10 cellular contexts compared by ENCODE assay signal in genomic region chr5:149310947-149311675, GRCh38. TPM values are rescaled to one million over a fixed set of nuclear protein-coding genes. Genes with fewer than 3 reads are reported as not detected.
A peak's percentile ranks its signal among the peaks of the same experiment; 100 is the strongest.
DNase-seq lines count a peak whose midpoint lies in the region; ATAC-seq and TF ChIP-seq lines count a peak whose summit lies in the region.
"Had no signal": no experiment of that assay in that cellular context is flagged by ENCODE, and none has a peak within 500 bp of the region (broad histone marks: within the 10 kb centered on the region; RNA-seq: fewer than 3 reads in every experiment).

No MANE protein-coding gene starts in this region.

- TF ChIP-seq CTCF in astrocyte of the spinal cord (IDR thresholded peaks at IDR 0.05; ENCODE audit: low read depth, low read length) (no peak), mesothelial cell of epicardium (IDR thresholded peaks at IDR 0.05; ENCODE audit: unreplicated experiment) (no peak)

- H3K4me3 ChIP-seq in Jurkat, Clone E6-1 (ENCODE audit: low read length), result no peak overlapping the region
- H3K4me3 ChIP-seq in astrocyte of the spinal cord (ENCODE audit: low read depth, low read length), result no peak overlapping the region
- H3K4me3 ChIP-seq: thoracic aorta had no signal

- peaks cover 4% of the 10 kb centered on the region for H3K4me1 Mint-ChIP-seq in mesothelial cell of epicardium

- no peak overlapping the region for H3K27ac Mint-ChIP-seq in mesothelial cell of epicardium

- H3K36me3 Mint-ChIP-seq in mesothelial cell of epicardium, result no peaks in the 10 kb centered on the region

- no peak for ATAC-seq in HG02981 (IDR thresholded peaks at IDR 0.05; ENCODE audit: unreplicated experiment)
- ATAC-seq in HG03439 (IDR thresholded peaks at IDR 0.05; ENCODE audit: unreplicated experiment), result no peak

- H3K9me3 Mint-ChIP-seq in mesothelial cell of epicardium, result no peaks in the 10 kb centered on the region

- DNase-seq in AG08396 (ENCODE audit: low spot score) (peak; percentile 41), astrocyte of the spinal cord (ENCODE audit: low read depth, low spot score) (peak; percentile 47), iPS-NIHi11 (ENCODE audit: low spot score) (peak; percentile 41), Ammon's horn (ENCODE audit: low spot score) (no peak), mesothelial cell of epicardium (ENCODE audit: low spot score in 2 of 2, unreplicated experiment in 2 of 2) (no peak)
- DNase-seq in Jurkat, Clone E6-1 (ENCODE audit: low read depth, low spot score), result peak; percentile 43
- DNase-seq: caudate nucleus had no signal

- H3K27me3 Mint-ChIP-seq in mesothelial cell of epicardium (ENCODE audit: low read depth), result no peaks in the 10 kb centered on the region

- in situ Hi-C loops in astrocyte of the spinal cord (cut with HindIII; ENCODE audit: low sequenced_read_pairs), result no loop called here

- no peak overlapping the region for H3K4me3 Mint-ChIP-seq in mesothelial cell of epicardium

RNA-seq across cellular contexts. Expression of gene GRPEL2, which starts 34.2 kb away (rescaled TPM):
- polyA plus RNA-seq in Jurkat, Clone E6-1 (2012; ENCODE audit: insufficient read depth, insufficient read length), result 7.7 TPM
- total RNA-seq in mesothelial cell of epicardium, result 13.9 to 15.4 TPM (median 14.9 TPM) in 3 replicates

RNA-seq across cellular contexts. Expression of gene AFAP1L1, which starts 39.5 kb away (rescaled TPM):
- polyA plus RNA-seq in Jurkat, Clone E6-1 (2012; ENCODE audit: insufficient read depth, insufficient read length), result not detected
- 0.22 to 0.63 TPM (median 0.36 TPM) in 3 replicates for total RNA-seq in mesothelial cell of epicardium

RNA-seq across cellular contexts. Expression of gene PCYOX1L, which starts 46.7 kb away (rescaled TPM):
- 29.0 TPM for polyA plus RNA-seq in Jurkat, Clone E6-1 (2012; ENCODE audit: insufficient read depth, insufficient read length)
- total RNA-seq in mesothelial cell of epicardium, result 23.2 to 23.6 TPM (median 23.5 TPM) in 3 replicates

Comparison
In these comparisons a context has a peak if more than half of its experiments do, and no peak if none do; other contexts are left out.
1. DNase-seq: peak in AG08396 (single experiment), Jurkat, Clone E6-1 (single experiment), astrocyte of the spinal cord (single experiment) and iPS-NIHi11 (single experiment); none in Ammon's horn (single experiment) and mesothelial cell of epicardium (0 of 2).